In genomic region chr14:73789996-73790581, GRCh38 we compare ENCODE assay signal across 9 cellular contexts.
DNase-seq lines count a peak whose midpoint lies in the region; ATAC-seq and TF ChIP-seq lines count a peak whose summit lies in the region.
"Had no signal": no experiment of that assay in that cellular context is flagged by ENCODE, and none has a peak within 500 bp of the region (broad histone marks: within the 10 kb centered on the region; RNA-seq: fewer than 3 reads in every experiment).

No MANE protein-coding gene starts in this region.

- no peaks in the 10 kb centered on the region for H3K27me3 Mint-ChIP-seq in stimulated activated naive CD8-positive, alpha-beta T cell treated with anti-CD3 and anti-CD28 coated beads, Interleukin-15, Interleukin-2, amounts not matched to agents 100 ng/mL and 50 ng/mL, for 24 hours
- H3K27me3 Mint-ChIP-seq in stimulated activated naive CD8-positive, alpha-beta T cell treated with anti-CD3 and anti-CD28 coated beads, Interleukin-15, amount 100 ng/mL, for 72 hours = no peaks in the 10 kb centered on the region
- H3K27me3 Mint-ChIP-seq in naive thymus-derived CD4-positive, alpha-beta T cell = no peaks in the 10 kb centered on the region

- DNase-seq in stimulated activated naive CD8-positive, alpha-beta T cell treated with anti-CD3 and anti-CD28 coated beads, Interleukin-15, amount 100 ng/mL, for 72 hours = no peak
- DNase-seq in esophagus muscularis mucosa (ENCODE audit: extremely low spot score) (no peak), GOT3 (lab: John Stamatoyannopoulos, UW) (no peak)
- DNase-seq in naive thymus-derived CD4-positive, alpha-beta T cell = no peak
- no peak for DNase-seq in activated CD4-positive, alpha-beta T cell treated with anti-CD3 and anti-CD28 coated beads for 4 hours
- DNase-seq: DND-41 had no signal

- POLR2A ChIA-PET in naive thymus-derived CD4-positive, alpha-beta T cell (lab: Charles Lee) = interaction anchor here (0.7 to 8.0 kb wide), 3 partner anchors 32 to 178 kb away, joined by 3 to 253 read pairs (median 3); partner anchors contain the start of gene ACOT6

- H3K4me1 ChIP-seq in esophagus muscularis mucosa = peaks cover 53 to 76% (median 66%) of the 10 kb centered on the region in 4 donors
- peaks cover 19 to 23% of the 10 kb centered on the region in 2 donors for H3K4me1 ChIP-seq in naive thymus-derived CD4-positive, alpha-beta T cell (ENCODE audit: control insufficient read depth in 2 of 2, insufficient read depth in 2 of 2, low read length in 2 of 2)

- no peak overlapping the region for H3K4me3 Mint-ChIP-seq in stimulated activated naive CD8-positive, alpha-beta T cell treated with anti-CD3 and anti-CD28 coated beads, Interleukin-15, Interleukin-2, amounts not matched to agents 100 ng/mL and 50 ng/mL, for 24 hours
- H3K4me3 Mint-ChIP-seq in stimulated activated naive CD8-positive, alpha-beta T cell treated with anti-CD3 and anti-CD28 coated beads, Interleukin-15, amount 100 ng/mL, for 72 hours = peak overlapping the region in 1 of 2 donors; percentile 16
- no peak overlapping the region for H3K4me3 Mint-ChIP-seq in naive thymus-derived CD4-positive, alpha-beta T cell

- TF ChIP-seq POLR2A in esophagus muscularis mucosa (IDR thresholded peaks at IDR 0.05; ENCODE audit: low read depth) = peak; percentile 59

- no peaks in the 10 kb centered on the region for H3K9me3 ChIP-seq in esophagus muscularis mucosa
- H3K9me3 ChIP-seq in naive thymus-derived CD4-positive, alpha-beta T cell (ENCODE audit: control insufficient read depth in 2 of 3, low read length in 3 of 3) = no peaks in the 10 kb centered on the region

- CTCF ChIA-PET in naive thymus-derived CD4-positive, alpha-beta T cell (lab: Charles Lee) = no interaction called here

- H3K4me3 ChIP-seq in esophagus muscularis mucosa = peak overlapping the region; percentile 5 to 37 (median 10)
- no peak overlapping the region for H3K4me3 ChIP-seq in naive thymus-derived CD4-positive, alpha-beta T cell (ENCODE audit: low read length)

- peak; percentile 91 for TF ChIP-seq EP300 in esophagus muscularis mucosa (IDR thresholded peaks at IDR 0.05)

- peak overlapping the region; percentile 18 for H3K27ac Mint-ChIP-seq in stimulated activated naive CD8-positive, alpha-beta T cell treated with anti-CD3 and anti-CD28 coated beads, Interleukin-15, Interleukin-2, amounts not matched to agents 100 ng/mL and 50 ng/mL, for 24 hours
- H3K27ac Mint-ChIP-seq in stimulated activated naive CD8-positive, alpha-beta T cell treated with anti-CD3 and anti-CD28 coated beads, Interleukin-15, amount 100 ng/mL, for 72 hours = peak overlapping the region in 1 of 2 donors; percentile 82
- peak overlapping the region in 8 of 9 donors; percentile 16 to 99 (median 86) for H3K27ac Mint-ChIP-seq in naive thymus-derived CD4-positive, alpha-beta T cell

- no peak for ATAC-seq in stimulated activated naive CD8-positive, alpha-beta T cell treated with anti-CD3 and anti-CD28 coated beads, Interleukin-15, amount 100 ng/mL, for 72 hours
- no peak for ATAC-seq in naive thymus-derived CD4-positive, alpha-beta T cell
- ATAC-seq in HG03039 (IDR thresholded peaks at IDR 0.05; ENCODE audit: unreplicated experiment) (no peak), HG02885 (IDR thresholded peaks at IDR 0.05; ENCODE audit: poor library complexity, unreplicated experiment) (no peak)

- intact Hi-C loops in esophagus muscularis mucosa (cut with DNase I) = no loop called here
- intact Hi-C loops in naive thymus-derived CD4-positive, alpha-beta T cell (cut with micrococcal nuclease) = loop anchor here in 1 of 2 donors (5.0 kb wide), 1 partner anchor 78 kb away; the partner anchor contains the start of gene PNMA1

- H3K4me1 Mint-ChIP-seq in stimulated activated naive CD8-positive, alpha-beta T cell treated with anti-CD3 and anti-CD28 coated beads, Interleukin-15, Interleukin-2, amounts not matched to agents 100 ng/mL and 50 ng/mL, for 24 hours (ENCODE audit: low read depth) = peaks cover 34% of the 10 kb centered on the region
- peaks cover 43% of the 10 kb centered on the region for H3K4me1 Mint-ChIP-seq in stimulated activated naive CD8-positive, alpha-beta T cell treated with anti-CD3 and anti-CD28 coated beads, Interleukin-15, amount 100 ng/mL, for 72 hours
- peaks cover 29 to 45% (median 34%) of the 10 kb centered on the region in 7 donors for H3K4me1 Mint-ChIP-seq in naive thymus-derived CD4-positive, alpha-beta T cell

- no peak for TF ChIP-seq CTCF in esophagus muscularis mucosa (IDR thresholded peaks at IDR 0.05)

- peak overlapping the region; percentile 97 to 99 (median 99) for H3K27ac ChIP-seq in esophagus muscularis mucosa (replicated peaks in 1 of 4)
- no peak overlapping the region for H3K27ac ChIP-seq in naive thymus-derived CD4-positive, alpha-beta T cell (ENCODE audit: low read depth, low read length)

- no peaks in the 10 kb centered on the region for H3K27me3 ChIP-seq in esophagus muscularis mucosa
- no peaks in the 10 kb centered on the region for H3K27me3 ChIP-seq in naive thymus-derived CD4-positive, alpha-beta T cell (ENCODE audit: control insufficient read depth in 2 of 2, insufficient read depth in 2 of 2, low read length in 2 of 2)

- 38% methylated on average over 10 of the region's 10 CpGs for WGBS in esophagus muscularis mucosa

- H3K36me3 ChIP-seq in esophagus muscularis mucosa = no peaks in the 10 kb centered on the region
- H3K36me3 ChIP-seq in naive thymus-derived CD4-positive, alpha-beta T cell (ENCODE audit: control insufficient read depth in 2 of 3, insufficient read depth in 3 of 3, low read length in 3 of 3) = peaks cover 0 to 10% (median 0%) of the 10 kb centered on the region in 3 experiments

- H3K36me3 Mint-ChIP-seq in stimulated activated naive CD8-positive, alpha-beta T cell treated with anti-CD3 and anti-CD28 coated beads, Interleukin-15, Interleukin-2, amounts not matched to agents 100 ng/mL and 50 ng/mL, for 24 hours (ENCODE audit: low read depth) = no peaks in the 10 kb centered on the region
- H3K36me3 Mint-ChIP-seq in naive thymus-derived CD4-positive, alpha-beta T cell = peaks cover 0 to 17% (median 5%) of the 10 kb centered on the region in 5 donors

- no peaks in the 10 kb centered on the region for H3K9me3 Mint-ChIP-seq in stimulated activated naive CD8-positive, alpha-beta T cell treated with anti-CD3 and anti-CD28 coated beads, Interleukin-15, Interleukin-2, amounts not matched to agents 100 ng/mL and 50 ng/mL, for 24 hours
- no peaks in the 10 kb centered on the region for H3K9me3 Mint-ChIP-seq in stimulated activated naive CD8-positive, alpha-beta T cell treated with anti-CD3 and anti-CD28 coated beads, Interleukin-15, amount 100 ng/mL, for 72 hours
- H3K9me3 Mint-ChIP-seq in naive thymus-derived CD4-positive, alpha-beta T cell = no peaks in the 10 kb centered on the region
